21 cellular contexts compared by ENCODE assay signal in the genomic region with DNA sequence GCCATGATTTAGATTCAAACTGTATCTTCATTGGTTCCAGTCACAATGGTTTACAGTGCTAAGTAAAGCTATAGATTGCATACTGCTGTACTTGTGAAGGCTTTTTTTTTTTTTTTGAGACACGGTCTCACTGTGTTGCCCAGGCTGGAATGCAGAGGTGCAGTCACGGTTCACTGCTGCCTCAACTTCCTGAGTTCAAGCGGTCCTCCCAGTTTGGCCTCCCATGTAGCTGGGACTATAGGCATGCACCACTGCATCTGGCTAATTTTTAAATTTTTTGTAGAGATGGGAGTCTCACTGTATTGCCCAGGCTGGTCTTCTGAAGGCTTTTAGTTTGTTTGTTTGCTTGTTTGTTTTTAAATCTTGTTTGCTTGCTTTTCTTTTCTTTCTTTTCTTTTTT. TPM values are rescaled to one million over a fixed set of nuclear protein-coding genes. Genes with fewer than 3 reads are reported as not detected.
DNase-seq lines count a peak whose midpoint lies in the region; ATAC-seq, FAIRE-seq and TF ChIP-seq lines count a peak whose summit lies in the region.
"Had no signal": no experiment of that assay in that cellular context is flagged by ENCODE, and none has a peak within 500 bp of the region (broad histone marks: within the 10 kb centered on the region; RNA-seq: fewer than 3 reads in every experiment).

No MANE protein-coding gene starts in this region.

- ATAC-seq in RWPE2 (ENCODE audit: low read depth): no peak
- no peak for ATAC-seq in HG02678 (IDR thresholded peaks at IDR 0.05; ENCODE audit: unreplicated experiment)
- ATAC-seq: gastroesophageal sphincter, sciatic nerve had no signal

- peaks cover 88 to 100% (median 99%) of the 10 kb centered on the region in 11 experiments for H4K20me1 ChIP-seq in BLaER1 treated with 17β-estradiol and CSF1 and Interleukin-3, amounts not matched to agents 10 nM and 100 nM

- intact Hi-C loops in testis (cut with DNase I; ENCODE audit: low total_unique reads): no loop called here

- peaks cover 35 to 61% (median 46%) of the 10 kb centered on the region in 10 experiments for H3K4me1 ChIP-seq in BLaER1 treated with 17β-estradiol and CSF1 and Interleukin-3, amounts not matched to agents 10 nM and 100 nM
- peaks cover 60% of the 10 kb centered on the region for H3K4me1 ChIP-seq in RWPE2 (ENCODE audit: insufficient read depth, poor library complexity, severe bottlenecking)
- peaks cover 25% of the 10 kb centered on the region for H3K4me1 ChIP-seq in testis

- peaks cover 39 to 78% (median 53%) of the 10 kb centered on the region in 11 experiments for H3K36me3 ChIP-seq in BLaER1 treated with 17β-estradiol and CSF1 and Interleukin-3, amounts not matched to agents 10 nM and 100 nM
- H3K36me3 ChIP-seq in RWPE2 (ENCODE audit: low read depth) (peaks cover 55% of the 10 kb centered on the region), testis (ENCODE audit: low read depth, missing control alignments) (no peaks in the 10 kb centered on the region)

- no peak overlapping the region; a peak in 1 of 22 replicates for H3K27ac ChIP-seq in BLaER1 treated with 17β-estradiol and CSF1 and Interleukin-3, amounts not matched to agents 10 nM and 100 nM
- H3K27ac ChIP-seq in RWPE2 (ENCODE audit: poor library complexity, severe bottlenecking) (peak overlapping the region; percentile 72), testis (peak overlapping the region in 1 of 2 donors; percentile 53)
- H3K27ac ChIP-seq: gastroesophageal sphincter, neutrophil, thoracic aorta had no signal

- DNase-seq in GM19239 (ENCODE audit: insufficient read length, low spot score) (no peak), RWPE2 (ENCODE audit: low spot score) (peak; percentile 56), kidney tubule cell (ENCODE audit: low spot score) (peak; percentile 81), RPMI8226 (no peak), testis (no peak)
- DNase-seq in NK-92 treated with Interleukin-12 subunit alpha and Interleukin-12 subunit beta, amount 100 ng/mL, for 24 hours (lab: John Stamatoyannopoulos, UW): no peak
- DNase-seq: activated CD8-positive, alpha-beta memory T cell treated with anti-CD3 and anti-CD28 coated beads, Interleukin-2, amount 50 U/mL, for 48 hours; activated naive CD4-positive, alpha-beta T cell treated with Interleukin-2 at 50 U/mL for 16 hours; KBM-7; NCI-H1048; SHP77; stimulated activated CD4-positive, alpha-beta T cell treated with anti-CD3 and anti-CD28 coated beads, Interleukin-4, amount 100 ng/mL, for 24 hours had no signal

- H3K4me3 ChIP-seq in BLaER1 treated with 17β-estradiol and CSF1 and Interleukin-3, amounts not matched to agents 10 nM and 100 nM: no peak overlapping the region
- no peak overlapping the region for H3K4me3 ChIP-seq in RWPE2 (ENCODE audit: severe bottlenecking)
- no peak overlapping the region for H3K4me3 ChIP-seq in testis
- H3K4me3 ChIP-seq: gastroesophageal sphincter, lung, thoracic aorta had no signal

- no peaks in the 10 kb centered on the region for H3K9me3 ChIP-seq in BLaER1 treated with 17β-estradiol and CSF1 and Interleukin-3, amounts not matched to agents 10 nM and 100 nM (replicated peaks in 1 of 11)
- H3K9me3 ChIP-seq in RWPE2 (ENCODE audit: severe bottlenecking) (no peaks in the 10 kb centered on the region), testis (no peaks in the 10 kb centered on the region)
- H3K9me3 ChIP-seq: gastroesophageal sphincter, neutrophil, thoracic aorta had no signal

- H3K4me2 ChIP-seq in BLaER1 treated with 17β-estradiol and CSF1 and Interleukin-3, amounts not matched to agents 10 nM and 100 nM: peak overlapping the region in 10 of 11 experiments; percentile 16 to 73 (median 47); a peak in 19 of 22 replicates

- TF ChIP-seq POLR2A in testis (IDR thresholded peaks at IDR 0.05): no peak

- 80 to 85% methylated on average over 3 of the region's 3 CpGs for WGBS in testis, 2 donors

- FAIRE-seq in GM19239 (lab: Jason Lieb, UNC): peak; percentile 8
- FAIRE-seq: colon, endothelial cell of umbilical vein had no signal

- H3K9ac ChIP-seq in BLaER1 treated with 17β-estradiol and CSF1 and Interleukin-3, amounts not matched to agents 10 nM and 100 nM: no peak overlapping the region

- no peaks in the 10 kb centered on the region for H3K27me3 ChIP-seq in BLaER1 treated with 17β-estradiol and CSF1 and Interleukin-3, amounts not matched to agents 10 nM and 100 nM
- no peaks in the 10 kb centered on the region for H3K27me3 ChIP-seq in RWPE2 (ENCODE audit: insufficient read depth, poor library complexity, severe bottlenecking)
- no peaks in the 10 kb centered on the region for H3K27me3 ChIP-seq in testis
- H3K27me3 ChIP-seq: gastroesophageal sphincter, neutrophil had no signal

- no peak for TF ChIP-seq CTCF in RWPE2 (IDR thresholded peaks at IDR 0.05; ENCODE audit: poor library complexity, severe bottlenecking)
- no peak for TF ChIP-seq CTCF in testis (IDR thresholded peaks at IDR 0.05)

RNA-seq across cellular contexts. Expression of a gene that starts 24.9 kb away (rescaled TPM):
- 100 to 1,000 TPM in 1 of 2 donors, 10 to 100 TPM in 1; 88.1 to 107 TPM for total RNA-seq in testis
- polyA plus RNA-seq in testis (ENCODE audit: insufficient read depth, low read depth, low replicate concordance): 75.4 TPM

Comparison
In these comparisons a context has a peak if more than half of its experiments do, and no peak if none do; other contexts are left out.
1. DNase-seq: peak in RWPE2 (single experiment) and kidney tubule cell (single experiment); none in GM19239 (single experiment), NK-92 treated with Interleukin-12 subunit alpha and Interleukin-12 subunit beta, amount 100 ng/mL, for 24 hours (single experiment), RPMI8226 (single experiment) and testis (single experiment).